9 cellular contexts compared by ENCODE assay signal in the genomic region with DNA sequence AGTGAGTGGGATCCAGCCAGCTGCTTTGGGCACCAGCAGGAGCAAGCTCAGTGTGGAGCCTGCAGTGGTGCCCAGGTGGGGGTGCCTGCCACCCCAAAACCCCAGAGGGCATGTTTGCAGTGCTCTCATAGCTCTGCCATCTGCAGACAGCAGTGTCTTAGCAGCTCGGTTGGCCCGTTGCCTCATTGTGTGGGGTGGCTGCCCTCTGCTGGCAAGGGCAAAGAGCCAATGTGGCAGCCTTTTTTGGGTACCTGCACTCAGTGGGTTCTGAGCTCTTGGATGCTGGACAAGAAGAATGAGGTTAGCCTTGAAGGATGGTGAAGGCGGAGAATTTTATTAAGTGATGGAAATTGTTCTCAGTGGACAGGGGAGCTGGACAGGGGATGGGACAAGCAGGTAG. TPM values are rescaled to one million over a fixed set of nuclear protein-coding genes. Genes with fewer than 3 reads are reported as not detected.
DNase-seq lines count a peak whose midpoint lies in the region; ATAC-seq and TF ChIP-seq lines count a peak whose summit lies in the region.
"Had no signal": no experiment of that assay in that cellular context is flagged by ENCODE, and none has a peak within 500 bp of the region (broad histone marks: within the 10 kb centered on the region; RNA-seq: fewer than 3 reads in every experiment).

No MANE protein-coding gene starts in this region.

- POLR2A ChIA-PET in CD4-positive, alpha-beta memory T cell (lab: Charles Lee; ENCODE audit: partially characterized antibody) = interaction anchor here (1.1 to 2.2 kb wide), 6 partner anchors 75 to 323 kb away, joined by 3 to 41 read pairs (median 8); partner anchors contain the start of gene TESPA1
- POLR2A ChIA-PET in WTC11 (lab: Charles Lee) = interaction anchor here (1.1 kb wide), 1 partner anchor 79 kb away, joined by 5 read pairs; no protein-coding TSS in a partner anchor

- ATAC-seq in GM21515 (IDR thresholded peaks at IDR 0.05; ENCODE audit: unreplicated experiment) = peak; percentile 65
- ATAC-seq in WTC11 = peak; percentile 62
- ATAC-seq in stimulated activated memory B cell treated with anti-CD40 and anti-IgM and Interleukin-4, amounts not matched to agents 10 μg/mL and 1 μg/mL and 100 μg/mL, for 72 hours = peak; percentile 80

- H3K27ac Mint-ChIP-seq in CD4-positive, alpha-beta memory T cell = peak overlapping the region in 5 of 7 donors; percentile 19 to 69 (median 39)
- no peak overlapping the region for H3K27ac Mint-ChIP-seq in WTC11
- H3K27ac Mint-ChIP-seq in stimulated activated memory B cell treated with anti-CD40 and anti-IgM and Interleukin-4, amounts not matched to agents 10 μg/mL and 1 μg/mL and 100 μg/mL, for 72 hours = no peak overlapping the region

- H3K27me3 ChIP-seq in CD4-positive, alpha-beta memory T cell (ENCODE audit: insufficient read depth, low read length) = peaks cover 1% of the 10 kb centered on the region

- no peaks in the 10 kb centered on the region for H3K36me3 ChIP-seq in CD4-positive, alpha-beta memory T cell (ENCODE audit: insufficient read depth, low read length)

- H3K27me3 Mint-ChIP-seq in CD4-positive, alpha-beta memory T cell = peaks cover 3 to 23% of the 10 kb centered on the region in 2 donors
- H3K27me3 Mint-ChIP-seq in WTC11 (ENCODE audit: low read depth) = no peaks in the 10 kb centered on the region
- H3K27me3 Mint-ChIP-seq in stimulated activated memory B cell treated with anti-CD40 and anti-IgM and Interleukin-4, amounts not matched to agents 10 μg/mL and 1 μg/mL and 100 μg/mL, for 72 hours = peaks cover 13% of the 10 kb centered on the region

- H3K4me1 ChIP-seq in CD4-positive, alpha-beta memory T cell (ENCODE audit: insufficient read depth, low read length) = no peaks in the 10 kb centered on the region

- TF ChIP-seq CTCF in WTC11 (IDR thresholded peaks at IDR 0.05) = peak; percentile 33; the same call in 1 of the 2 replicates

- no peaks in the 10 kb centered on the region for H3K9me3 ChIP-seq in CD4-positive, alpha-beta memory T cell (ENCODE audit: control insufficient read depth in 1 of 2, low read length in 2 of 2)

- H3K4me3 Mint-ChIP-seq in CD4-positive, alpha-beta memory T cell = no peak overlapping the region
- H3K4me3 Mint-ChIP-seq in WTC11 = no peak overlapping the region
- no peak overlapping the region for H3K4me3 Mint-ChIP-seq in stimulated activated memory B cell treated with anti-CD40 and anti-IgM and Interleukin-4, amounts not matched to agents 10 μg/mL and 1 μg/mL and 100 μg/mL, for 72 hours

- intact Hi-C loops in CD4-positive, alpha-beta memory T cell (cut with micrococcal nuclease) = loop anchor here (1.0 to 5.0 kb wide), 6 partner anchors 70 to 469 kb away; partner anchors contain the start of gene MUCL1

- DNase-seq in CD4-positive, alpha-beta memory T cell = peak; percentile 72 to 77 (median 75)
- peak; percentile 12 for DNase-seq in NCI-H1436 treated with DMSO at 0.1 percent for 48 hours (lab: John Stamatoyannopoulos, UW)
- peak; percentile 80 for DNase-seq in WTC11 (ENCODE audit: low spot score)
- peak in 47 of 61 donors; percentile 10 to 83 (median 51) for DNase-seq in caudate nucleus (lab: John Stamatoyannopoulos, UW)
- DNase-seq in medulla oblongata (ENCODE audit: extremely low spot score) = peak; percentile 52
- DNase-seq in 8988T = no peak

- H3K36me3 Mint-ChIP-seq in CD4-positive, alpha-beta memory T cell = no peaks in the 10 kb centered on the region
- H3K36me3 Mint-ChIP-seq in WTC11 = no peaks in the 10 kb centered on the region
- no peaks in the 10 kb centered on the region for H3K36me3 Mint-ChIP-seq in stimulated activated memory B cell treated with anti-CD40 and anti-IgM and Interleukin-4, amounts not matched to agents 10 μg/mL and 1 μg/mL and 100 μg/mL, for 72 hours

- H3K9me3 Mint-ChIP-seq in CD4-positive, alpha-beta memory T cell = no peaks in the 10 kb centered on the region
- H3K9me3 Mint-ChIP-seq in WTC11 = no peaks in the 10 kb centered on the region
- no peaks in the 10 kb centered on the region for H3K9me3 Mint-ChIP-seq in stimulated activated memory B cell treated with anti-CD40 and anti-IgM and Interleukin-4, amounts not matched to agents 10 μg/mL and 1 μg/mL and 100 μg/mL, for 72 hours

- no peak overlapping the region for H3K27ac ChIP-seq in CD4-positive, alpha-beta memory T cell (ENCODE audit: low read depth, low read length)
- no peak overlapping the region for H3K27ac ChIP-seq in caudate nucleus (ENCODE audit: low read depth, low read length)

- H3K4me1 Mint-ChIP-seq in CD4-positive, alpha-beta memory T cell = peaks cover 0 to 3% (median 1%) of the 10 kb centered on the region in 4 donors
- H3K4me1 Mint-ChIP-seq in WTC11 = peaks cover 8% of the 10 kb centered on the region
- peaks cover 14% of the 10 kb centered on the region for H3K4me1 Mint-ChIP-seq in stimulated activated memory B cell treated with anti-CD40 and anti-IgM and Interleukin-4, amounts not matched to agents 10 μg/mL and 1 μg/mL and 100 μg/mL, for 72 hours

- no peak overlapping the region for H3K4me3 ChIP-seq in CD4-positive, alpha-beta memory T cell (ENCODE audit: low read length in 2 of 2)

- CTCF ChIA-PET in CD4-positive, alpha-beta memory T cell (lab: Charles Lee; ENCODE audit: partially characterized antibody) = interaction anchor here (0.6 to 14.2 kb wide), 64 partner anchors 9 to 475 kb away, joined by 3 to 751 read pairs (median 6); partner anchors contain the start of genes MUCL1, NEUROD4 and TESPA1
- CTCF ChIA-PET in WTC11 (lab: Charles Lee) = interaction anchor here (0.5 to 12.0 kb wide), 58 partner anchors 9 to 634 kb away, joined by 3 to 325 read pairs (median 5); partner anchors contain the start of genes MUCL1, NEUROD4 and TESPA1

TF ChIP-seq in WTC11, 78 proteins besides CTCF, POLR2A, EP300 and RAD21 (continues in another document):
- TF ChIP-seq USF2 (CRISPR knock-in tag; IDR thresholded peaks at IDR 0.05) = no peak
- TF ChIP-seq SMAD4 (CRISPR knock-in tag; IDR thresholded peaks at IDR 0.05) = no peak
- no peak for TF ChIP-seq ATF2 (CRISPR knock-in tag; IDR thresholded peaks at IDR 0.05; ENCODE audit: borderline replicate concordance, low read depth)
- TF ChIP-seq MXD4 (CRISPR knock-in tag; IDR thresholded peaks at IDR 0.05; ENCODE audit: borderline replicate concordance) = no peak
- no peak for TF ChIP-seq MYBL2 (CRISPR knock-in tag; IDR thresholded peaks at IDR 0.05)
- no peak for TF ChIP-seq ZNF263 (CRISPR knock-in tag; IDR thresholded peaks at IDR 0.05; ENCODE audit: low read depth)
- TF ChIP-seq NR2C2 (CRISPR knock-in tag; IDR thresholded peaks at IDR 0.05) = no peak
- no peak for TF ChIP-seq ZNF671 (CRISPR knock-in tag; IDR thresholded peaks at IDR 0.05)
- no peak for TF ChIP-seq ZNF317 (CRISPR knock-in tag; IDR thresholded peaks at IDR 0.05; ENCODE audit: borderline replicate concordance, low read depth)
- no peak for TF ChIP-seq SOX15 (CRISPR knock-in tag; IDR thresholded peaks at IDR 0.05)
- no peak for TF ChIP-seq RELA (CRISPR knock-in tag; IDR thresholded peaks at IDR 0.05; ENCODE audit: borderline replicate concordance)
- TF ChIP-seq, protein P1, sequence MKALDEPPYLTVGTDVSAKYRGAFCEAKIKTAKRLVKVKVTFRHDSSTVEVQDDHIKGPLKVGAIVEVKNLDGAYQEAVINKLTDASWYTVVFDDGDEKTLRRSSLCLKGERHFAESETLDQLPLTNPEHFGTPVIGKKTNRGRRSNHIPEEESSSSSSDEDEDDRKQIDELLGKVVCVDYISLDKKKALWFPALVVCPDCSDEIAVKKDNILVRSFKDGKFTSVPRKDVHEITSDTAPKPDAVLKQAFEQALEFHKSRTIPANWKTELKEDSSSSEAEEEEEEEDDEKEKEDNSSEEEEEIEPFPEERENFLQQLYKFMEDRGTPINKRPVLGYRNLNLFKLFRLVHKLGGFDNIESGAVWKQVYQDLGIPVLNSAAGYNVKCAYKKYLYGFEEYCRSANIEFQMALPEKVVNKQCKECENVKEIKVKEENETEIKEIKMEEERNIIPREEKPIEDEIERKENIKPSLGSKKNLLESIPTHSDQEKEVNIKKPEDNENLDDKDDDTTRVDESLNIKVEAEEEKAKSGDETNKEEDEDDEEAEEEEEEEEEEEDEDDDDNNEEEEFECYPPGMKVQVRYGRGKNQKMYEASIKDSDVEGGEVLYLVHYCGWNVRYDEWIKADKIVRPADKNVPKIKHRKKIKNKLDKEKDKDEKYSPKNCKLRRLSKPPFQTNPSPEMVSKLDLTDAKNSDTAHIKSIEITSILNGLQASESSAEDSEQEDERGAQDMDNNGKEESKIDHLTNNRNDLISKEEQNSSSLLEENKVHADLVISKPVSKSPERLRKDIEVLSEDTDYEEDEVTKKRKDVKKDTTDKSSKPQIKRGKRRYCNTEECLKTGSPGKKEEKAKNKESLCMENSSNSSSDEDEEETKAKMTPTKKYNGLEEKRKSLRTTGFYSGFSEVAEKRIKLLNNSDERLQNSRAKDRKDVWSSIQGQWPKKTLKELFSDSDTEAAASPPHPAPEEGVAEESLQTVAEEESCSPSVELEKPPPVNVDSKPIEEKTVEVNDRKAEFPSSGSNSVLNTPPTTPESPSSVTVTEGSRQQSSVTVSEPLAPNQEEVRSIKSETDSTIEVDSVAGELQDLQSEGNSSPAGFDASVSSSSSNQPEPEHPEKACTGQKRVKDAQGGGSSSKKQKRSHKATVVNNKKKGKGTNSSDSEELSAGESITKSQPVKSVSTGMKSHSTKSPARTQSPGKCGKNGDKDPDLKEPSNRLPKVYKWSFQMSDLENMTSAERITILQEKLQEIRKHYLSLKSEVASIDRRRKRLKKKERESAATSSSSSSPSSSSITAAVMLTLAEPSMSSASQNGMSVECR (CRISPR knock-in tag; IDR thresholded peaks at IDR 0.05; ENCODE audit: borderline replicate concordance) = no peak

RNA-seq across cellular contexts. Expression of gene NEUROD4, which starts 52.3 kb away (rescaled TPM):
- total RNA-seq in CD4-positive, alpha-beta memory T cell = under 1 TPM in 1 of 2 experiments, not detected in 1; 0.09 TPM
- not detected for polyA plus RNA-seq in CD4-positive, alpha-beta memory T cell
- total RNA-seq in WTC11 (2021) = not detected in 3 replicates
- total RNA-seq: skeletal muscle tissue had no signal

RNA-seq across cellular contexts. Expression of gene OR9K2, which starts 54.1 kb away (rescaled TPM):
- total RNA-seq in CD4-positive, alpha-beta memory T cell = not detected
- polyA plus RNA-seq in CD4-positive, alpha-beta memory T cell = not detected
- total RNA-seq in WTC11 (2021) = not detected in 3 replicates
- total RNA-seq: skeletal muscle tissue had no signal

Comparison
In these comparisons a context has a peak if more than half of its experiments do, and no peak if none do; other contexts are left out.
1. H3K27ac Mint-ChIP-seq: peak in CD4-positive, alpha-beta memory T cell (5 of 7); none in WTC11 (single experiment) and stimulated activated memory B cell treated with anti-CD40 and anti-IgM and Interleukin-4, amounts not matched to agents 10 μg/mL and 1 μg/mL and 100 μg/mL, for 72 hours (single experiment).
2. Peak in every context shown above with its lines, with median percentiles within 50 percentile points of each other: ATAC-seq.